Comparison of ENCODE assay signal across 17 cellular contexts in genomic region chr10:62011558-62011957, GRCh38.
DNase-seq lines count a peak whose midpoint lies in the region; ATAC-seq and TF ChIP-seq lines count a peak whose summit lies in the region.
"Had no signal": no experiment of that assay in that cellular context is flagged by ENCODE, and none has a peak within 500 bp of the region (broad histone marks: within the 10 kb centered on the region; RNA-seq: fewer than 3 reads in every experiment).

No MANE protein-coding gene starts in this region.

- CTCF ChIA-PET in Calu3 (lab: Charles Lee), result interaction anchor here (0.7 to 1.6 kb wide), 6 partner anchors 9 to 109 kb away, joined by 3 to 11 read pairs (median 3); no protein-coding TSS in a partner anchor

- no peak for TF ChIP-seq POLR2A in prostate gland (IDR thresholded peaks at IDR 0.05)

- DNase-seq in Calu3 (peak; percentile 54), colonic mucosa (peak; percentile 54), prostate gland (ENCODE audit: low spot score) (peak; percentile 43), osteoblast (ENCODE audit: insufficient read length, low spot score, missing footprints) (no peak)
- DNase-seq: activated CD8-positive, alpha-beta T cell treated with anti-CD3 and anti-CD28 coated beads, Interleukin-2, amount 10 ng/mL, durations not matched to agents 7 days and 5 days; central memory CD4-positive, alpha-beta T cell; H7; Kasumi-1; NCI-H1436 treated with DMSO at 0.1 percent for 48 hours; NK-92 treated with Interleukin-12 subunit alpha and Interleukin-12 subunit beta, amount 100 ng/mL, for 24 hours; right lobe of liver; stimulated activated CD4-positive, alpha-beta T cell treated with anti-CD3 and anti-CD28 coated beads, Interleukin-1b, Interleukin-23, amount 100 ng/mL, for 48 hours; T-helper 1 cell had no signal

- H3K4me1 ChIP-seq in colonic mucosa (no peaks in the 10 kb centered on the region), prostate gland (replicated peaks) (peaks cover 5% of the 10 kb centered on the region), osteoblast (ENCODE audit: insufficient read depth, low read length) (peaks cover 8% of the 10 kb centered on the region)
- H3K4me1 ChIP-seq: right lobe of liver had no signal

- intact Hi-C loops in Calu3 (cut with micrococcal nuclease; ENCODE audit: unreplicated experiment) (no loop called here), colonic mucosa (cut with DNase I) (no loop called here), prostate gland (cut with DNase I) (no loop called here)

- H3K4me3 Mint-ChIP-seq in Calu3 (ENCODE audit: low read depth, unreplicated experiment), result no peak overlapping the region
- peak overlapping the region in 1 of 4 donors; percentile 41 for H3K4me3 Mint-ChIP-seq in IgD-negative memory B cell
- H3K4me3 Mint-ChIP-seq: activated CD8-positive, alpha-beta T cell treated with anti-CD3 and anti-CD28 coated beads, Interleukin-2, amount 10 ng/mL, durations not matched to agents 7 days and 5 days had no signal

- no peak overlapping the region for H2AFZ ChIP-seq in osteoblast (ENCODE audit: low read length)

- no peak for ATAC-seq in HG03025 (IDR thresholded peaks at IDR 0.05; ENCODE audit: low FRiP score, unreplicated experiment)
- ATAC-seq in GM19452 (IDR thresholded peaks at IDR 0.05; ENCODE audit: unreplicated experiment), result no peak
- ATAC-seq: activated CD8-positive, alpha-beta T cell treated with anti-CD3 and anti-CD28 coated beads, Interleukin-2, amount 10 ng/mL, durations not matched to agents 7 days and 5 days; right lobe of liver had no signal

- no peak for TF ChIP-seq CTCF in Calu3 (IDR thresholded peaks at IDR 0.05; ENCODE audit: unreplicated experiment)
- TF ChIP-seq CTCF in colonic mucosa (IDR thresholded peaks at IDR 0.05), result no peak
- TF ChIP-seq CTCF in prostate gland (IDR thresholded peaks at IDR 0.05), result no peak
- no peak for TF ChIP-seq CTCF in osteoblast (IDR thresholded peaks at IDR 0.05; ENCODE audit: extremely low read depth, low read depth, low read length)

- WGBS in prostate gland, result 45% methylated on average over 5 of the region's 5 CpGs

- H3K27ac Mint-ChIP-seq in Calu3 (ENCODE audit: unreplicated experiment) (peak overlapping the region; percentile 18), IgD-negative memory B cell (peak overlapping the region; percentile 63 to 87 (median 83))
- H3K27ac Mint-ChIP-seq: activated CD8-positive, alpha-beta T cell treated with anti-CD3 and anti-CD28 coated beads, Interleukin-2, amount 10 ng/mL, durations not matched to agents 7 days and 5 days had no signal

- no peak overlapping the region for H3K9ac ChIP-seq in colonic mucosa (ENCODE audit: low read depth in 2 of 2, low read length in 2 of 2)

- H4K20me1 ChIP-seq in osteoblast (ENCODE audit: insufficient read depth, low read length), result peaks cover 2% of the 10 kb centered on the region

- H3K4me2 ChIP-seq in osteoblast (ENCODE audit: insufficient read depth, low read length), result no peak overlapping the region

- H3K27me3 Mint-ChIP-seq in Calu3 (ENCODE audit: unreplicated experiment) (no peaks in the 10 kb centered on the region), IgD-negative memory B cell (no peaks in the 10 kb centered on the region)

- H3K9me3 Mint-ChIP-seq in Calu3 (ENCODE audit: low read depth, unreplicated experiment), result no peaks in the 10 kb centered on the region
- H3K9me3 Mint-ChIP-seq in IgD-negative memory B cell, result peaks cover 0 to 2% (median 0%) of the 10 kb centered on the region in 3 donors

- no peak overlapping the region for H3K27ac ChIP-seq in colonic mucosa
- H3K27ac ChIP-seq in prostate gland, result peak overlapping the region; percentile 15 to 57
- no peak overlapping the region for H3K27ac ChIP-seq in osteoblast (ENCODE audit: low read depth, low read length)
- H3K27ac ChIP-seq: neutrophil, right lobe of liver had no signal

- no peaks in the 10 kb centered on the region for H3K9me3 ChIP-seq in colonic mucosa
- no peaks in the 10 kb centered on the region for H3K9me3 ChIP-seq in prostate gland
- no peaks in the 10 kb centered on the region for H3K9me3 ChIP-seq in osteoblast (ENCODE audit: low read depth, low read length)
- H3K9me3 ChIP-seq: neutrophil, right lobe of liver had no signal

- H3K27me3 ChIP-seq in colonic mucosa (no peaks in the 10 kb centered on the region), prostate gland (replicated peaks; ENCODE audit: insufficient read depth) (no peaks in the 10 kb centered on the region), osteoblast (ENCODE audit: insufficient read depth, low read length) (no peaks in the 10 kb centered on the region)
- H3K27me3 ChIP-seq: neutrophil, right lobe of liver had no signal

- H3K36me3 Mint-ChIP-seq in Calu3 (ENCODE audit: insufficient read depth, unreplicated experiment) (no peaks in the 10 kb centered on the region), IgD-negative memory B cell (peaks cover 23% of the 10 kb centered on the region)

- peaks cover 15% of the 10 kb centered on the region for H3K4me1 Mint-ChIP-seq in Calu3 (ENCODE audit: low read depth, unreplicated experiment)
- peaks cover 40 to 68% (median 52%) of the 10 kb centered on the region in 3 donors for H3K4me1 Mint-ChIP-seq in IgD-negative memory B cell

- H3K36me3 ChIP-seq in colonic mucosa, result no peaks in the 10 kb centered on the region
- H3K36me3 ChIP-seq in prostate gland, result no peaks in the 10 kb centered on the region
- H3K36me3 ChIP-seq in osteoblast (ENCODE audit: insufficient read depth, low read length), result peaks cover 4% of the 10 kb centered on the region
- H3K36me3 ChIP-seq: neutrophil, right lobe of liver had no signal

- H3K4me3 ChIP-seq in colonic mucosa (no peak overlapping the region), prostate gland (no peak overlapping the region), osteoblast (ENCODE audit: insufficient read depth, low read length) (no peak overlapping the region)
- H3K4me3 ChIP-seq: right lobe of liver had no signal

- BruUV-seq in Calu3 (replicated peaks; lab: Mats Ljungman, UMichigan), result no TSS peak

- H3K79me2 ChIP-seq in osteoblast (ENCODE audit: insufficient read depth, low read length), result peaks cover 36% of the 10 kb centered on the region

Comparison
In these comparisons a context has a peak if more than half of its experiments do, and no peak if none do; other contexts are left out.
1. H3K27ac ChIP-seq: peak in prostate gland (2 of 2); none in colonic mucosa (single experiment) and osteoblast (single experiment).